ENCODE assay signal across 12 cellular contexts in genomic region chr22:39207141-39208012, GRCh38. TPM values are rescaled to one million over a fixed set of nuclear protein-coding genes. Genes with fewer than 3 reads are reported as not detected.
DNase-seq lines count a peak whose midpoint lies in the region; ATAC-seq, FAIRE-seq and TF ChIP-seq lines count a peak whose summit lies in the region.
"Had no signal": no experiment of that assay in that cellular context is flagged by ENCODE, and none has a peak within 500 bp of the region (broad histone marks: within the 10 kb centered on the region; RNA-seq: fewer than 3 reads in every experiment).

No MANE protein-coding gene starts in this region.

- no peaks in the 10 kb centered on the region for H3K9me3 ChIP-seq in BLaER1 treated with 17β-estradiol and CSF1 and Interleukin-3, amounts not matched to agents 10 nM and 100 nM (replicated peaks in 1 of 11)
- no peaks in the 10 kb centered on the region for H3K9me3 ChIP-seq in HepG2 (ENCODE audit: low read length)
- H3K9me3 ChIP-seq: uterus had no signal

- no peak overlapping the region for H3K4me3 ChIP-seq in BLaER1 treated with 17β-estradiol and CSF1 and Interleukin-3, amounts not matched to agents 10 nM and 100 nM
- no peak overlapping the region for H3K4me3 ChIP-seq in HepG2 (replicated peaks in 1 of 3; ENCODE audit: insufficient read depth in 1 of 3, low read depth in 2 of 3, low read length in 3 of 3)
- H3K4me3 ChIP-seq: uterus had no signal

- no peaks in the 10 kb centered on the region for H3K36me3 ChIP-seq in BLaER1 treated with 17β-estradiol and CSF1 and Interleukin-3, amounts not matched to agents 10 nM and 100 nM
- H3K36me3 ChIP-seq in HepG2 (replicated peaks in 1 of 2; ENCODE audit: control insufficient read depth in 1 of 2, insufficient read depth in 2 of 2, low read length in 2 of 2): no peaks in the 10 kb centered on the region
- H3K36me3 ChIP-seq: uterus had no signal

- no peak for TF ChIP-seq EP300 in HepG2 (IDR thresholded peaks at IDR 0.05; ENCODE audit: low read depth in 2 of 2, low read length in 2 of 2)
- no peak for TF ChIP-seq EP300 in HepG2 (CRISPR knock-in tag; IDR thresholded peaks at IDR 0.05; ENCODE audit: borderline replicate concordance)

- peaks cover 8 to 21% (median 15%) of the 10 kb centered on the region in 10 experiments for H3K4me1 ChIP-seq in BLaER1 treated with 17β-estradiol and CSF1 and Interleukin-3, amounts not matched to agents 10 nM and 100 nM
- H3K4me1 ChIP-seq in HepG2 (ENCODE audit: insufficient read depth, low read length): peaks cover 18% of the 10 kb centered on the region
- H3K4me1 ChIP-seq: uterus had no signal

- TF ChIP-seq RAD21 in HepG2 (CRISPR knock-in tag; IDR thresholded peaks at IDR 0.05): no peak

- 0 out of 22 replicates have a peak, but pooled peaks cover 0 to 4% (median 0%) of the 10 kb centered on the region in 11 experiments for H3K27me3 ChIP-seq in BLaER1 treated with 17β-estradiol and CSF1 and Interleukin-3, amounts not matched to agents 10 nM and 100 nM
- H3K27me3 ChIP-seq in HepG2 (ENCODE audit: control insufficient read depth in 1 of 2, insufficient read depth in 2 of 2, low read length in 2 of 2): peaks cover 3 to 13% of the 10 kb centered on the region in 2 experiments; a peak in 2 of 5 replicates
- H3K27me3 ChIP-seq: uterus had no signal

- BruUV-seq in HepG2 (replicated peaks; lab: Mats Ljungman, UMichigan): no TSS peak

- H3K27ac ChIP-seq in BLaER1 treated with 17β-estradiol and CSF1 and Interleukin-3, amounts not matched to agents 10 nM and 100 nM: no peak overlapping the region
- no peak overlapping the region for H3K27ac ChIP-seq in HepG2 (ENCODE audit: extremely low read length, insufficient read depth, low read length)
- H3K27ac ChIP-seq: uterus had no signal

- in situ Hi-C loops in HepG2 (cut with HindIII; ENCODE audit: extremely low pct_ligation_motif_present, low pct_unique_long_range_greater_than_20kb): no loop called here

- no peaks in the 10 kb centered on the region for H3K79me2 ChIP-seq in HepG2 (ENCODE audit: insufficient read depth, low read length)

- FAIRE-seq in HepG2 (lab: Jason Lieb, UNC): no peak

- ATAC-seq in HepG2 (no peak), GM18519 (IDR thresholded peaks at IDR 0.05; ENCODE audit: low FRiP score, unreplicated experiment) (no peak), HG03095 (IDR thresholded peaks at IDR 0.05; ENCODE audit: unreplicated experiment) (no peak)

- H4K20me1 ChIP-seq in BLaER1 treated with 17β-estradiol and CSF1 and Interleukin-3, amounts not matched to agents 10 nM and 100 nM: peaks cover 0 to 16% (median 0%) of the 10 kb centered on the region in 11 experiments; a peak in 2 of 22 replicates
- H4K20me1 ChIP-seq in HepG2 (ENCODE audit: insufficient read depth, low read length): no peaks in the 10 kb centered on the region

- WGBS in HepG2 (ENCODE audit: low lambda C conversion rate): 34% methylated on average over 10 of the region's 15 CpGs

- DNase-seq in HCEC 1CT: peak; percentile 16
- peak; percentile 71 for DNase-seq in amniotic epithelial cell (ENCODE audit: low read depth)
- DNase-seq in HepG2 (ENCODE audit: low spot score): no peak
- no peak for DNase-seq in NCI-H1092 treated with DMSO at 0.1 percent for 48 hours (lab: John Stamatoyannopoulos, UW)
- DNase-seq in NCI-H187 treated with DMSO at 0.1 percent for 48 hours (lab: John Stamatoyannopoulos, UW): no peak
- DNase-seq: activated CD4-positive, alpha-beta T cell treated with anti-CD3 and anti-CD28 coated beads for 4 hours; naive B cell; stimulated activated CD4-positive, alpha-beta T cell treated with anti-CD3 and anti-CD28 coated beads, Interleukin-2, amount 100 ng/mL, for 48 hours had no signal

- CTCF ChIA-PET in HepG2 (lab: Yijun Ruan, JAX; ENCODE audit: low intra/inter-chr PET ratio, low total read pairs): no interaction called here

- POLR2A ChIA-PET in HepG2 (lab: Yijun Ruan, JAX): interaction anchor here (0.6 kb wide), 1 partner anchor 8 kb away, joined by 3 read pairs; no protein-coding TSS in a partner anchor

- TF ChIP-seq CTCF in HepG2 (CRISPR knock-in tag; IDR thresholded peaks at IDR 0.05): no peak

- intact Hi-C loops in HepG2 (cut with micrococcal nuclease; ENCODE audit: unreplicated experiment): no loop called here

- peak overlapping the region in 2 of 11 experiments; percentile 10 to 42; a peak in 1 of 22 replicates for H3K9ac ChIP-seq in BLaER1 treated with 17β-estradiol and CSF1 and Interleukin-3, amounts not matched to agents 10 nM and 100 nM
- H3K9ac ChIP-seq in HepG2 (ENCODE audit: insufficient read depth, low read depth, low read length): no peak overlapping the region

- TF ChIP-seq POLR2A in HepG2 (IDR thresholded peaks at IDR 0.05; ENCODE audit: insufficient read depth in 1 of 2, low read depth in 2 of 2, low read length in 2 of 2): no peak

- H3K4me2 ChIP-seq in BLaER1 treated with 17β-estradiol and CSF1 and Interleukin-3, amounts not matched to agents 10 nM and 100 nM: peak overlapping the region; percentile 23 to 73 (median 48); a peak in 17 of 22 replicates
- H3K4me2 ChIP-seq in HepG2 (ENCODE audit: low read depth, low read length): no peak overlapping the region; the same call in 1 of the 2 replicates

- no peak overlapping the region for H2AFZ ChIP-seq in HepG2 (ENCODE audit: low read length)

TF ChIP-seq in HepG2, 621 proteins besides CTCF, POLR2A, EP300 and RAD21 (continues in another document):
- TF ChIP-seq MXD1 (CRISPR knock-in tag; IDR thresholded peaks at IDR 0.05): no peak
- TF ChIP-seq ZNF776 (CRISPR knock-in tag; IDR thresholded peaks at IDR 0.05): no peak

RNA-seq across cellular contexts. Expression of gene PDGFB, which starts 37.4 kb away (rescaled TPM):
- total RNA-seq in HepG2 (2016; rRNA removed; fragmentation: Illumina TruSeq; extraction: Trizol): 0.65 and 1.4 TPM in 2 replicates
- 0.26 and 0.30 TPM in 2 replicates for total RNA-seq in HepG2 (2016; cell fraction: cytosol; rRNA removed; fragmentation: Illumina TruSeq; extraction: Trizol; ENCODE audit: low read depth)
- 1.0 and 1.1 TPM in 2 replicates for total RNA-seq in HepG2 (2016; cell fraction: insoluble cytoplasmic fraction; rRNA removed; fragmentation: Illumina TruSeq; extraction: Trizol)
- total RNA-seq in HepG2 (2016; cell fraction: membrane; rRNA removed; fragmentation: Illumina TruSeq; extraction: Trizol): 0.76 and 1.4 TPM in 2 replicates
- 1.7 and 2.0 TPM in 2 replicates for total RNA-seq in HepG2 (2016; cell fraction: nucleus; rRNA removed; fragmentation: Illumina TruSeq; extraction: Trizol)
- 10.1 and 12.8 TPM in 2 replicates for polyA plus RNA-seq in HepG2 (2011; rRNA removed)
- 12.7 and 12.9 TPM in 2 replicates for polyA plus RNA-seq in HepG2 (2011; cell fraction: cytosol; rRNA removed)
- polyA plus RNA-seq in HepG2 (2011; cell fraction: nucleus; rRNA removed): 37.3 and 38.1 TPM in 2 replicates
- polyA plus RNA-seq in HepG2 (2012): 11.5 and 12.7 TPM in 2 replicates
- 0.15 and 0.27 TPM in 2 replicates for polyA plus RNA-seq in HepG2 (2016; cell fraction: cytosol; fragmentation: Illumina TruSeq; extraction: Trizol; ENCODE audit: low read depth)
- polyA plus RNA-seq in HepG2 (2016; cell fraction: insoluble cytoplasmic fraction; fragmentation: Illumina TruSeq; extraction: Trizol; ENCODE audit: low read depth): 0.72 and 0.85 TPM in 2 replicates
- polyA plus RNA-seq in HepG2 (2016; cell fraction: membrane; fragmentation: Illumina TruSeq; extraction: Trizol; ENCODE audit: low read depth): 0.63 and 0.68 TPM in 2 replicates
- 3.3 and 3.9 TPM in 2 replicates for polyA plus RNA-seq in HepG2 (2016; cell fraction: nucleus; fragmentation: Illumina TruSeq; extraction: Trizol; ENCODE audit: insufficient read depth, low read depth)
- 2.3 and 28.2 TPM in 2 replicates for polyA minus RNA-seq in HepG2 (2011; rRNA and poly(A)+ RNA removed; ENCODE audit: low replicate concordance)
- polyA minus RNA-seq in HepG2 (2011; cell fraction: cytosol; rRNA and poly(A)+ RNA removed): 13.6 and 16.1 TPM in 2 replicates
- 7.7 and 9.6 TPM in 2 replicates for polyA minus RNA-seq in HepG2 (2011; cell fraction: nucleus; rRNA and poly(A)+ RNA removed)

RNA-seq across cellular contexts. Expression of gene CBX7, which starts 54.9 kb away (rescaled TPM):
- 0.20 and 0.35 TPM in 2 replicates for total RNA-seq in HepG2 (2016; rRNA removed; fragmentation: Illumina TruSeq; extraction: Trizol)
- not detected in 2 replicates for total RNA-seq in HepG2 (2016; cell fraction: cytosol; rRNA removed; fragmentation: Illumina TruSeq; extraction: Trizol; ENCODE audit: low read depth)
- total RNA-seq in HepG2 (2016; cell fraction: insoluble cytoplasmic fraction; rRNA removed; fragmentation: Illumina TruSeq; extraction: Trizol): 0.27 and 0.30 TPM in 2 replicates
- 0.09 and 0.21 TPM in 2 replicates for total RNA-seq in HepG2 (2016; cell fraction: membrane; rRNA removed; fragmentation: Illumina TruSeq; extraction: Trizol)
- 0.31 and 1.4 TPM in 2 replicates for total RNA-seq in HepG2 (2016; cell fraction: nucleus; rRNA removed; fragmentation: Illumina TruSeq; extraction: Trizol)
- polyA plus RNA-seq in HepG2 (2011; rRNA removed): 4.9 and 7.1 TPM in 2 replicates
- polyA plus RNA-seq in HepG2 (2011; cell fraction: cytosol; rRNA removed): 3.6 and 4.4 TPM in 2 replicates
- polyA plus RNA-seq in HepG2 (2011; cell fraction: nucleus; rRNA removed): 22.7 and 23.8 TPM in 2 replicates
- polyA plus RNA-seq in HepG2 (2012): 5.5 and 5.7 TPM in 2 replicates
- 0.09 and 0.23 TPM in 2 replicates for polyA plus RNA-seq in HepG2 (2016; cell fraction: cytosol; fragmentation: Illumina TruSeq; extraction: Trizol; ENCODE audit: low read depth)
- 0.35 and 0.53 TPM in 2 replicates for polyA plus RNA-seq in HepG2 (2016; cell fraction: insoluble cytoplasmic fraction; fragmentation: Illumina TruSeq; extraction: Trizol; ENCODE audit: low read depth)
- polyA plus RNA-seq in HepG2 (2016; cell fraction: membrane; fragmentation: Illumina TruSeq; extraction: Trizol; ENCODE audit: low read depth): 0.08 and 0.19 TPM in 2 replicates
- polyA plus RNA-seq in HepG2 (2016; cell fraction: nucleus; fragmentation: Illumina TruSeq; extraction: Trizol; ENCODE audit: insufficient read depth, low read depth): 1.6 TPM in 2 replicates
- 7.2 and 8.5 TPM in 2 replicates for polyA minus RNA-seq in HepG2 (2011; rRNA and poly(A)+ RNA removed; ENCODE audit: low replicate concordance)
- polyA minus RNA-seq in HepG2 (2011; cell fraction: cytosol; rRNA and poly(A)+ RNA removed): 1.2 and 2.1 TPM in 2 replicates
- 6.5 and 7.6 TPM in 2 replicates for polyA minus RNA-seq in HepG2 (2011; cell fraction: nucleus; rRNA and poly(A)+ RNA removed)

Comparison
In these comparisons a context has a peak if more than half of its experiments do, and no peak if none do; other contexts are left out.
1. DNase-seq: peak in HCEC 1CT (single experiment) and amniotic epithelial cell (single experiment); none in HepG2 (single experiment), NCI-H1092 treated with DMSO at 0.1 percent for 48 hours (single experiment) and NCI-H187 treated with DMSO at 0.1 percent for 48 hours (single experiment).